Comparison of ENCODE assay signal across 19 cellular contexts in the genomic region with DNA sequence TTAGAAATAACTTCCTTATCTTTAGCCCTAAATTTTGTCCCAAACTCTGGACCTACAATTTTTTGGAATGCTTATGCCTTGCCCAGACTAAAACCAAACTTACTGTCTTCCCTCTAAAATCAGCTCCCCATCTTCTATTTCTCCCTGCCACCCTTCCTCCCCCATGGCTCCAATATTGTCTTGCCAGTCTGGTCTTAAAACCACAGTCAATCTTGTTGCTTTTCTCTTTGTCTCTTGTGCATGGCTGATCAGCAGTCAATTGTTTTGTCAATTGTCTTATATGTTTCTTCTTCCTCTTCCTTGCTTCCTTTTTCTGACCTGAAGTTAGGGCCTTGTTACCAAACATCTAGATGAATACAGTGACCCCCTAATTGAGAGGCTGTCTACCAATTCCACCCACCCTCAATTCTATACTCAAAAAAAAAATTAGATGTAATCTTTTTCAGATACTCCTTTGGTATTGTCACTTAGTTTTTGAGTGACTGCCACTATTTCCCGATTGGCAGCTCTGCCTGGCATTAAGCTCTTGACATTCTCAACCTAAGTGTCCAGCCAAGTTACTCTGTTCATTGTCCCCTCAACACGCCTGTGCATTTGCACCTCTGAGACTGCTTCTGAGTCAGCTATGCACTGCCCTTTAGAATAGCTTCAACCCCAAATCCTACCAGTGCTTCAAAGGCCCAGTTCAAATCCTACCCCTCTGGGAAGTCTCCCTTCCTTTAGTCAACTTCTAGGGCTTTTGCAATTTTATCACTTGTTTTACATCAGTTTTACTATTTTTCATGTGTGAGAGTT. TPM values are rescaled to one million over a fixed set of nuclear protein-coding genes. Genes with fewer than 3 reads are reported as not detected.
DNase-seq lines count a peak whose midpoint lies in the region; ATAC-seq and TF ChIP-seq lines count a peak whose summit lies in the region.
"Had no signal": no experiment of that assay in that cellular context is flagged by ENCODE, and none has a peak within 500 bp of the region (broad histone marks: within the 10 kb centered on the region; RNA-seq: fewer than 3 reads in every experiment).

No MANE protein-coding gene starts in this region.

- no peaks in the 10 kb centered on the region for H3K27me3 Mint-ChIP-seq in CD4-positive, CD25-positive, alpha-beta regulatory T cell
- H3K27me3 Mint-ChIP-seq: progenitor cell of endocrine pancreas had no signal

- no peak overlapping the region for H3K56ac ChIP-seq in mesendoderm (ENCODE audit: low read length)

- no peaks in the 10 kb centered on the region for H3K79me2 ChIP-seq in mesendoderm (ENCODE audit: control insufficient read depth, insufficient read depth, low read length)

- H2BK120ac ChIP-seq in mesendoderm (ENCODE audit: low read depth, low read length) = no peak overlapping the region

- POLR2A ChIA-PET in AG04450 (lab: Yijun Ruan, JAX) = interaction anchor here (3.2 to 4.2 kb wide), 2 partner anchors 71 to 74 kb away, joined by 21 to 24 read pairs; no protein-coding TSS in a partner anchor

- no peak overlapping the region for H3K9ac ChIP-seq in mesendoderm (ENCODE audit: low read length)
- H3K9ac ChIP-seq: BLaER1, KMS-11 had no signal

- CTCF ChIA-PET in AG04450 (lab: Charles Lee) = interaction anchor here (0.9 to 1.5 kb wide), 3 partner anchors 63 to 88 kb away, joined by 3 to 4 read pairs (median 4); a partner anchor contains a TSS

- H3K4me3 Mint-ChIP-seq in CD4-positive, CD25-positive, alpha-beta regulatory T cell = peak overlapping the region in 2 of 4 donors; percentile 21 to 27
- H3K4me3 Mint-ChIP-seq: H9 had no signal

- no peak overlapping the region for H2BK15ac ChIP-seq in mesendoderm (replicated peaks; ENCODE audit: low read depth)

- H3K4me1 Mint-ChIP-seq in CD4-positive, CD25-positive, alpha-beta regulatory T cell = peaks cover 10 to 43% (median 32%) of the 10 kb centered on the region in 4 donors

- H3K9me3 ChIP-seq in AG04450 (ENCODE audit: control insufficient read depth, insufficient read depth, low read length) (peaks cover 6% of the 10 kb centered on the region; the same call in 1 of the 2 replicates), SJSA1 (replicated peaks) (no peaks in the 10 kb centered on the region)
- H3K9me3 ChIP-seq in CD4-positive, CD25-positive, alpha-beta regulatory T cell (ENCODE audit: control insufficient read depth in 2 of 2, low read length in 2 of 2) = no peaks in the 10 kb centered on the region
- H3K9me3 ChIP-seq: upper lobe of right lung had no signal

- H3K27me3 ChIP-seq in AG04450 (ENCODE audit: control insufficient read depth, insufficient read depth, low read length) (no peaks in the 10 kb centered on the region), SJSA1 (replicated peaks) (no peaks in the 10 kb centered on the region), mesendoderm (ENCODE audit: insufficient read depth, low read length, poor library complexity) (no peaks in the 10 kb centered on the region)
- no peaks in the 10 kb centered on the region for H3K27me3 ChIP-seq in CD4-positive, CD25-positive, alpha-beta regulatory T cell (ENCODE audit: control insufficient read depth, insufficient read depth, low read length)
- H3K27me3 ChIP-seq: BLaER1, upper lobe of right lung had no signal

- no CpG with 5 or more reads among the region's 2 CpGs for WGBS in mesendoderm (ENCODE audit: extremely low coverage, insufficient coverage, low lambda C conversion rate)

- H3K4me1 ChIP-seq in CD4-positive, CD25-positive, alpha-beta regulatory T cell (ENCODE audit: control insufficient read depth, insufficient read depth, low read length, poor library complexity, severe bottlenecking) = peaks cover 15% of the 10 kb centered on the region
- H3K4me1 ChIP-seq in SJSA1 (replicated peaks) (peaks cover 58% of the 10 kb centered on the region), mesendoderm (ENCODE audit: control insufficient read depth, low read depth, low read length) (peaks cover 2% of the 10 kb centered on the region)

- H3K23ac ChIP-seq in mesendoderm (ENCODE audit: low read length) = no peak overlapping the region

- ATAC-seq in CD4-positive, CD25-positive, alpha-beta regulatory T cell (ENCODE audit: low read depth in 2 of 2) = no peak
- ATAC-seq in left cardiac atrium (peak; percentile 64), HG02642 (IDR thresholded peaks at IDR 0.05; ENCODE audit: poor library complexity, unreplicated experiment) (no peak)
- ATAC-seq: upper lobe of right lung had no signal

- H3K36me3 ChIP-seq in CD4-positive, CD25-positive, alpha-beta regulatory T cell (ENCODE audit: control insufficient read depth, insufficient read depth, low read length) = no peaks in the 10 kb centered on the region
- H3K36me3 ChIP-seq in SJSA1 (peaks cover 5% of the 10 kb centered on the region; the same call in 1 of the 2 replicates), mesendoderm (ENCODE audit: control insufficient read depth, insufficient read depth, low read length) (no peaks in the 10 kb centered on the region)
- H3K36me3 ChIP-seq: upper lobe of right lung had no signal

- H4K5ac ChIP-seq in mesendoderm (ENCODE audit: low read length) = no peak overlapping the region

- H3K27ac ChIP-seq in AG04450 (ENCODE audit: low read depth, low read length) (no peak overlapping the region), SJSA1 (0 out of 2 replicates have a peak overlapping the region, but pooled peaks have one; percentile 99), mesendoderm (ENCODE audit: low read depth, low read length) (no peak overlapping the region)
- H3K27ac ChIP-seq in CD4-positive, CD25-positive, alpha-beta regulatory T cell (ENCODE audit: insufficient read depth, low read length, poor library complexity, severe bottlenecking) = no peak overlapping the region
- H3K27ac ChIP-seq: BLaER1, KMS-11, RWPE1, upper lobe of right lung had no signal

- peak overlapping the region; percentile 34 to 64 (median 63) for H3K27ac Mint-ChIP-seq in CD4-positive, CD25-positive, alpha-beta regulatory T cell
- H3K27ac Mint-ChIP-seq: progenitor cell of endocrine pancreas had no signal

- H2AK5ac ChIP-seq in mesendoderm (ENCODE audit: low read length) = no peak overlapping the region

- H3K36me3 Mint-ChIP-seq in CD4-positive, CD25-positive, alpha-beta regulatory T cell = no peaks in the 10 kb centered on the region

- DNase-seq in AG04450 (ENCODE audit: low read depth, low spot score) (no peak), SJSA1 (ENCODE audit: low read depth in 1 of 2, low spot score in 2 of 2) (no peak), left cardiac atrium (no peak), NCI-H128 (lab: John Stamatoyannopoulos, UW; ENCODE audit: unreplicated experiment) (no peak), mesendoderm (no peak)
- no peak for DNase-seq in CD4-positive, CD25-positive, alpha-beta regulatory T cell
- no peak for DNase-seq in stimulated activated CD4-positive, alpha-beta T cell treated with anti-CD3 and anti-CD28 coated beads, Interleukin-4, amount 100 ng/mL, for 1 hour
- DNase-seq: activated CD4-positive, CD25-positive, alpha-beta regulatory T cell treated with anti-CD3 and anti-CD28 coated beads, Interleukin-2, amount 50 U/mL, for 72 hours; activated naive CD4-positive, alpha-beta T cell treated with anti-CD3 and anti-CD28 coated beads, Interleukin-2, amount 50 U/mL, for 16 hours; DMS53; H9; NCI-H1436; stimulated activated naive CD4-positive, alpha-beta T cell; upper lobe of right lung had no signal

- H2BK5ac ChIP-seq in mesendoderm (ENCODE audit: low read length) = no peak overlapping the region

- H3K4me2 ChIP-seq in mesendoderm (ENCODE audit: low read length) = no peak overlapping the region
- H3K4me2 ChIP-seq: BLaER1 had no signal

- no peak overlapping the region for H4K8ac ChIP-seq in mesendoderm (ENCODE audit: low read depth, low read length)

- H3K9me3 Mint-ChIP-seq in CD4-positive, CD25-positive, alpha-beta regulatory T cell = no peaks in the 10 kb centered on the region
- H3K9me3 Mint-ChIP-seq: H9 had no signal

- H3K4me3 ChIP-seq in AG04450 (ENCODE audit: low read depth, low read length) (peak overlapping the region; percentile 58), SJSA1 (no peak overlapping the region), mesendoderm (ENCODE audit: low read length) (no peak overlapping the region)
- H3K4me3 ChIP-seq in CD4-positive, CD25-positive, alpha-beta regulatory T cell (ENCODE audit: low read depth, low read length) = no peak overlapping the region
- H3K4me3 ChIP-seq: BLaER1 had no signal

- no peak overlapping the region for H3K18ac ChIP-seq in mesendoderm (ENCODE audit: low read length)

- no peak overlapping the region for H3K4ac ChIP-seq in mesendoderm (ENCODE audit: low read depth, low read length)

- intact Hi-C loops in left cardiac atrium (cut with DNase I) = loop anchor here in 1 of 2 donors (5.0 kb wide), 1 partner anchor 64 kb away; no protein-coding TSS in a partner anchor

- TF ChIP-seq CTCF in AG04450 (IDR thresholded peaks at IDR 0.05; ENCODE audit: low read depth, low read length) = no peak

- H3K79me1 ChIP-seq in mesendoderm (ENCODE audit: low read length) = no peaks in the 10 kb centered on the region

RNA-seq across cellular contexts. Expression of a gene that starts 2.5 kb away (rescaled TPM):
- 31.5 TPM in 2 replicates for polyA plus RNA-seq in AG04450 (2011; rRNA removed)
- 22.9 and 25.8 TPM in 2 replicates for polyA minus RNA-seq in AG04450 (2011; rRNA and poly(A)+ RNA removed)
- 1.1 TPM for total RNA-seq in CD4-positive, CD25-positive, alpha-beta regulatory T cell
- polyA plus RNA-seq in CD4-positive, CD25-positive, alpha-beta regulatory T cell = 1 to 10 TPM in 1 of 4 donors, under 1 TPM in 2, not detected in 1; 0.85 to 2.5 (median 0.90) TPM
- 8.8 and 18.4 TPM in 2 replicates for total RNA-seq in SJSA1 (2014; rRNA removed; shearing (Covaris generic))
- 1 to 10 TPM; 3.3 to 3.6 TPM for total RNA-seq in left cardiac atrium
- polyA plus RNA-seq in mesendoderm (2013, experiment 1 of 2) = 0.04 TPM
- 0.08 TPM for polyA plus RNA-seq in mesendoderm (2013, experiment 2 of 2)
- total RNA-seq: H9, progenitor cell of endocrine pancreas had no signal

Comparison
In these comparisons a context has a peak if more than half of its experiments do, and no peak if none do; other contexts are left out.
1. ATAC-seq: peak in left cardiac atrium (2 of 2); none in CD4-positive, CD25-positive, alpha-beta regulatory T cell (0 of 2) and HG02642 (single experiment).